ENCODE assay signal across 11 cellular contexts in the genomic region with DNA sequence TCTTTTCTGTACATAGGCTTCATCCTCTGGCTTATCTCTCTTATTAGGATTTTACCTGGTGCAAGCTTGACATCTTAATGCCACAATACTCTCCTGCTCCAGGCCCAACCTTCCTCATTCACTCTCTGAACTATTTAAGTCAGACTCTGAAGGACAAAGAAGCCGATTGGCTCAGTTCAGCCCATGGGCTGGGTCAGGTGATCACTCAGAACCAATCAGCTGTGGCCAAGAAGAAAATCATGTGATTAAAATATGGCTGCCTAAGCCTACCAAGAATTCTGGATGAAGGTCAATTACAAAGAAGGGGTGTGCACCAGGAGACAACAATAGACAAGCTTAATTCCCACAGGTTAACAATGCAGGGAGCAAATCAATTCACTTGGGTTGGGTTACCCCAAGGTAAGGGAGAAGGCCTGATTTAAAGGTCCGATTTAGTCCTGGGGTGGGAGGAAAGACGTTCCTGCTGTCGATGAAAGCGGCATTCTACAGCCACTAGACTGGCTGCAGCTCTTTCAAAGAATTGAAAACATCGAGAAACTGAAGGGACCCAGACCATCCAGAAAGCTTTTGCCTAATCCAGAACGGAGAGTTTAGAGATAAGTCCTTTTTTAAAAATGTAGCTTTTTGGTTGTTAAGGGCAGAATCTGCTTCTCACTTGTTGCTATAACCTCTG. TPM values are rescaled to one million over a fixed set of nuclear protein-coding genes. Genes with fewer than 3 reads are reported as not detected.
DNase-seq lines count a peak whose midpoint lies in the region; ATAC-seq and TF ChIP-seq lines count a peak whose summit lies in the region.
"Had no signal": no experiment of that assay in that cellular context is flagged by ENCODE, and none has a peak within 500 bp of the region (broad histone marks: within the 10 kb centered on the region; RNA-seq: fewer than 3 reads in every experiment).

No MANE protein-coding gene starts in this region.

- H3K36me3 ChIP-seq in neural cell (ENCODE audit: insufficient read depth, low read length), result no peaks in the 10 kb centered on the region
- H3K36me3 ChIP-seq: heart right ventricle had no signal

- no peaks in the 10 kb centered on the region for H4K20me1 ChIP-seq in neural cell (ENCODE audit: insufficient read depth)

- H3K4me2 ChIP-seq in neural cell (ENCODE audit: low read length), result no peak overlapping the region

- H3K9me3 ChIP-seq in neural cell (ENCODE audit: low read length), result no peaks in the 10 kb centered on the region
- H3K9me3 ChIP-seq: heart right ventricle had no signal

- H3K4me3 ChIP-seq in neural cell (ENCODE audit: low read length), result no peak overlapping the region
- H3K4me3 ChIP-seq: heart right ventricle had no signal

- TF ChIP-seq EP300 in neural cell (conservative IDR thresholded peaks at IDR 0.05; ENCODE audit: poor library complexity, severe bottlenecking), result no peak

- peak overlapping the region; percentile 46 for H3K27ac ChIP-seq in neural cell (ENCODE audit: low read length)
- H3K27ac ChIP-seq: heart right ventricle had no signal

- ATAC-seq in HG03175 (IDR thresholded peaks at IDR 0.05; ENCODE audit: unreplicated experiment), result no peak
- ATAC-seq: heart right ventricle had no signal

- H3K9me2 ChIP-seq in neural cell (ENCODE audit: insufficient read depth, low read length), result no peaks in the 10 kb centered on the region

- DNase-seq in NCI-H2227 (lab: John Stamatoyannopoulos, UW; ENCODE audit: unreplicated experiment) (peak; percentile 8), NCI-H2227 treated with DMSO at 0.1 percent for 48 hours (lab: John Stamatoyannopoulos, UW) (no peak), HuH-7 (ENCODE audit: low spot score) (peak; percentile 49), T1000 (lab: John Stamatoyannopoulos, UW) (peak; percentile 7), amniotic stem cell (lab: John Stamatoyannopoulos, UW) (no peak), SIG-M5 treated with dmso at 0.1 percent for 504 hours (lab: John Stamatoyannopoulos, UW; ENCODE audit: unreplicated experiment) (no peak)
- DNase-seq: activated naive CD8-positive, alpha-beta T cell treated with anti-CD3 and anti-CD28 coated beads, Interleukin-2, amount 10 ng/mL, durations not matched to agents 7 days and 5 days; heart right ventricle; NCI-H2029 treated with DMSO at 0.1 percent for 48 hours had no signal

- H3K79me2 ChIP-seq in neural cell (replicated peaks; ENCODE audit: insufficient read depth, low read length), result no peaks in the 10 kb centered on the region

- no peaks in the 10 kb centered on the region for H3K27me3 ChIP-seq in neural cell (ENCODE audit: insufficient read depth, low read depth, low read length)

- no peak for TF ChIP-seq RAD21 in neural cell (conservative IDR thresholded peaks at IDR 0.05)

- no peaks in the 10 kb centered on the region for H3F3A ChIP-seq in neural cell (ENCODE audit: insufficient read depth, low read length, poor library complexity, severe bottlenecking)

- H3K9ac ChIP-seq in neural cell (ENCODE audit: low read length), result no peak overlapping the region

- TF ChIP-seq CTCF in neural cell (IDR thresholded peaks at IDR 0.05; ENCODE audit: poor library complexity, severe bottlenecking), result no peak

- H2AFZ ChIP-seq in neural cell (ENCODE audit: low read depth, low read length), result peak overlapping the region; percentile 11

TF ChIP-seq in neural cell, 6 proteins besides CTCF, POLR2A, EP300 and RAD21:
- TF ChIP-seq POLR2AphosphoS5 (IDR thresholded peaks at IDR 0.05), result no peak
- no peak for TF ChIP-seq MXI1 (conservative IDR thresholded peaks at IDR 0.05; ENCODE audit: poor library complexity, severe bottlenecking)
- TF ChIP-seq EZH2 (IDR thresholded peaks at IDR 0.05; ENCODE audit: borderline replicate concordance, insufficient read depth, low read length, poor library complexity, severe bottlenecking), result no peak
- TF ChIP-seq, protein P1, sequence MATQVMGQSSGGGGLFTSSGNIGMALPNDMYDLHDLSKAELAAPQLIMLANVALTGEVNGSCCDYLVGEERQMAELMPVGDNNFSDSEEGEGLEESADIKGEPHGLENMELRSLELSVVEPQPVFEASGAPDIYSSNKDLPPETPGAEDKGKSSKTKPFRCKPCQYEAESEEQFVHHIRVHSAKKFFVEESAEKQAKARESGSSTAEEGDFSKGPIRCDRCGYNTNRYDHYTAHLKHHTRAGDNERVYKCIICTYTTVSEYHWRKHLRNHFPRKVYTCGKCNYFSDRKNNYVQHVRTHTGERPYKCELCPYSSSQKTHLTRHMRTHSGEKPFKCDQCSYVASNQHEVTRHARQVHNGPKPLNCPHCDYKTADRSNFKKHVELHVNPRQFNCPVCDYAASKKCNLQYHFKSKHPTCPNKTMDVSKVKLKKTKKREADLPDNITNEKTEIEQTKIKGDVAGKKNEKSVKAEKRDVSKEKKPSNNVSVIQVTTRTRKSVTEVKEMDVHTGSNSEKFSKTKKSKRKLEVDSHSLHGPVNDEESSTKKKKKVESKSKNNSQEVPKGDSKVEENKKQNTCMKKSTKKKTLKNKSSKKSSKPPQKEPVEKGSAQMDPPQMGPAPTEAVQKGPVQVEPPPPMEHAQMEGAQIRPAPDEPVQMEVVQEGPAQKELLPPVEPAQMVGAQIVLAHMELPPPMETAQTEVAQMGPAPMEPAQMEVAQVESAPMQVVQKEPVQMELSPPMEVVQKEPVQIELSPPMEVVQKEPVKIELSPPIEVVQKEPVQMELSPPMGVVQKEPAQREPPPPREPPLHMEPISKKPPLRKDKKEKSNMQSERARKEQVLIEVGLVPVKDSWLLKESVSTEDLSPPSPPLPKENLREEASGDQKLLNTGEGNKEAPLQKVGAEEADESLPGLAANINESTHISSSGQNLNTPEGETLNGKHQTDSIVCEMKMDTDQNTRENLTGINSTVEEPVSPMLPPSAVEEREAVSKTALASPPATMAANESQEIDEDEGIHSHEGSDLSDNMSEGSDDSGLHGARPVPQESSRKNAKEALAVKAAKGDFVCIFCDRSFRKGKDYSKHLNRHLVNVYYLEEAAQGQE (IDR thresholded peaks at IDR 0.05; ENCODE audit: borderline replicate concordance), result no peak
- no peak for TF ChIP-seq SMC3 (conservative IDR thresholded peaks at IDR 0.05; ENCODE audit: poor library complexity)
- no peak for TF ChIP-seq TAF1 (IDR thresholded peaks at IDR 0.05; ENCODE audit: low read depth)

RNA-seq across cellular contexts. Expression of a gene that starts 42.9 kb away (rescaled TPM):
- polyA plus RNA-seq in neural cell, result 9.2 and 11.5 TPM in 2 replicates
- 40.9 and 66.6 TPM in 2 replicates for polyA minus RNA-seq in neural cell

Comparison
In these comparisons a context has a peak if more than half of its experiments do, and no peak if none do; other contexts are left out.
1. DNase-seq: peak in NCI-H2227 (single experiment), HuH-7 (single experiment) and T1000 (single experiment); none in NCI-H2227 treated with DMSO at 0.1 percent for 48 hours (single experiment), amniotic stem cell (single experiment) and SIG-M5 treated with dmso at 0.1 percent for 504 hours (single experiment).